Comparison of ENCODE assay signal across 1 cellular context in genomic region chr2:229921892-229922448, GRCh38.
A peak's percentile ranks its signal among the peaks of the same experiment; 100 is the strongest.
TF ChIP-seq lines count a peak whose summit lies in the region.

Gene TRIP12, minus strand, starts transcription at chr2:229922009. Its CDS starts 41,930 bp downstream, at chr2:229880079.

TF ChIP-seq in HEK293, 187 proteins besides CTCF, POLR2A, EP300 and RAD21 (continued from another document):
- TF ChIP-seq ZBTB6 (tag by site-specific recombination; IDR thresholded peaks at IDR 0.05), result peak; percentile 51
- TF ChIP-seq ZNF324 (tag by site-specific recombination; IDR thresholded peaks at IDR 0.05), result peak; percentile 84; the same call in 1 of the 2 replicates
- no peak for TF ChIP-seq ELK4 (IDR thresholded peaks at IDR 0.05; ENCODE audit: borderline replicate concordance, low read depth, low read length)
- TF ChIP-seq ZNF280D (tag by site-specific recombination; IDR thresholded peaks at IDR 0.05), result no peak
- peak; percentile 55 for TF ChIP-seq ZNF692 (tag by site-specific recombination; IDR thresholded peaks at IDR 0.05)
- TF ChIP-seq ZFHX2 (tag by site-specific recombination; conservative IDR thresholded peaks at IDR 0.05), result peak; percentile 90
- no peak for TF ChIP-seq GLI2 (tag by site-specific recombination; IDR thresholded peaks at IDR 0.05; ENCODE audit: borderline replicate concordance, low read depth)
- no peak for TF ChIP-seq ZNF473 (tag by site-specific recombination; IDR thresholded peaks at IDR 0.05)
- no peak for TF ChIP-seq ZNF585B (tag by site-specific recombination; IDR thresholded peaks at IDR 0.05)
- peak; percentile 80 for TF ChIP-seq ZNF335 (tag by site-specific recombination; conservative IDR thresholded peaks at IDR 0.05)
- TF ChIP-seq ZNF701 (tag by site-specific recombination; IDR thresholded peaks at IDR 0.05), result no peak
- TF ChIP-seq ZNF785 (tag by site-specific recombination; IDR thresholded peaks at IDR 0.05), result peak; percentile 46; the same call in 1 of the 2 replicates
- TF ChIP-seq MZF1 (tag by site-specific recombination; IDR thresholded peaks at IDR 0.05; ENCODE audit: borderline replicate concordance), result peak; percentile 89
- TF ChIP-seq ZNF202 (tag by site-specific recombination; IDR thresholded peaks at IDR 0.05; ENCODE audit: borderline replicate concordance), result no peak
- TF ChIP-seq ZBTB11 (tag by site-specific recombination; conservative IDR thresholded peaks at IDR 0.05; ENCODE audit: low read depth), result peak; percentile 69
- no peak for TF ChIP-seq ZNF292 (tag by site-specific recombination; IDR thresholded peaks at IDR 0.05; ENCODE audit: borderline replicate concordance, low read depth)
- TF ChIP-seq ZNF549 (tag by site-specific recombination; IDR thresholded peaks at IDR 0.05), result no peak
- TF ChIP-seq ZNF747 (tag by site-specific recombination; IDR thresholded peaks at IDR 0.05), result no peak
- peak; percentile 83 for TF ChIP-seq SP2 (tag by site-specific recombination; IDR thresholded peaks at IDR 0.05)
- no peak for TF ChIP-seq ZNF449 (tag by site-specific recombination; IDR thresholded peaks at IDR 0.05)
- no peak for TF ChIP-seq ZNF362 (tag by site-specific recombination; IDR thresholded peaks at IDR 0.05)
- TF ChIP-seq ZNF600 (tag by site-specific recombination; IDR thresholded peaks at IDR 0.05), result peak; percentile 29; the same call in 1 of the 2 replicates
- TF ChIP-seq ZNF776 (tag by site-specific recombination; IDR thresholded peaks at IDR 0.05; ENCODE audit: borderline replicate concordance), result no peak
- no peak for TF ChIP-seq MYNN (tag by site-specific recombination; IDR thresholded peaks at IDR 0.05; ENCODE audit: borderline replicate concordance)
- TF ChIP-seq ZNF677 (tag by site-specific recombination; IDR thresholded peaks at IDR 0.05), result no peak
- TF ChIP-seq ZNF10 (tag by site-specific recombination; IDR thresholded peaks at IDR 0.05), result peak; percentile 55; the same call in 1 of the 2 replicates
- TF ChIP-seq ZNF132 (tag by site-specific recombination; IDR thresholded peaks at IDR 0.05; ENCODE audit: borderline replicate concordance), result no peak
- TF ChIP-seq ZNF223 (tag by site-specific recombination; IDR thresholded peaks at IDR 0.05), result no peak
- TF ChIP-seq TSHZ1 (tag by site-specific recombination; IDR thresholded peaks at IDR 0.05; ENCODE audit: borderline replicate concordance), result peak; percentile 54; the same call in 1 of the 2 replicates
- TF ChIP-seq ZBTB20 (tag by site-specific recombination; IDR thresholded peaks at IDR 0.05), result no peak
- peak; percentile 77 for TF ChIP-seq ZNF341 (tag by site-specific recombination; IDR thresholded peaks at IDR 0.05; ENCODE audit: low read depth)
- TF ChIP-seq ZSCAN18 (tag by site-specific recombination; IDR thresholded peaks at IDR 0.05), result 0 out of 2 replicates have a peak, but pooled peaks have one; percentile 61
- no peak for TF ChIP-seq AEBP2 (tag by site-specific recombination; IDR thresholded peaks at IDR 0.05; ENCODE audit: borderline replicate concordance)
- TF ChIP-seq ZSCAN23 (tag by site-specific recombination; IDR thresholded peaks at IDR 0.05), result peak; percentile 57; the same call in 1 of the 2 replicates
- no peak for TF ChIP-seq HOXD13 (CRISPR knock-in tag; IDR thresholded peaks at IDR 0.05; ENCODE audit: borderline replicate concordance)
